8 cellular contexts compared by ENCODE assay signal in genomic region chr7:26201261-26202018, GRCh38. TPM values are rescaled to one million over a fixed set of nuclear protein-coding genes. Genes with fewer than 3 reads are reported as not detected.
DNase-seq lines count a peak whose midpoint lies in the region; TF ChIP-seq lines count a peak whose summit lies in the region.

TSS of gene CBX3 (plus strand) at chr7:26201745. CDS start at chr7:26202999, 1,254 bp downstream.

- H3K9me3 Mint-ChIP-seq in activated naive CD4-positive, alpha-beta T cell treated with anti-CD3 and anti-CD28 coated beads for 36 hours: no peaks in the 10 kb centered on the region

- peak within 1 kb of the TSS; percentile 100 for H3K27ac Mint-ChIP-seq in activated naive CD4-positive, alpha-beta T cell treated with anti-CD3 and anti-CD28 coated beads for 36 hours

- peak within 1 kb of the TSS; percentile 89 for H3K4me3 ChIP-seq in GM08714 (ENCODE audit: low read length)
- peak within 1 kb of the TSS; percentile 87 for H3K4me3 ChIP-seq in HFF-Myc (replicated peaks; ENCODE audit: low read depth, low read length)
- H3K4me3 ChIP-seq in SK-N-MC: peak within 1 kb of the TSS; percentile 99

- CTCF ChIA-PET in activated naive CD4-positive, alpha-beta T cell treated with anti-CD3 and anti-CD28 coated beads for 36 hours (lab: Charles Lee): interaction anchor here (0.8 to 1.3 kb wide), 3 partner anchors 49 to 164 kb away, joined by 3 read pairs; partner anchors contain the start of gene NFE2L3

- peaks cover 38% of the 10 kb centered on the region for H3K4me1 Mint-ChIP-seq in activated naive CD4-positive, alpha-beta T cell treated with anti-CD3 and anti-CD28 coated beads for 36 hours (ENCODE audit: low read depth)

- H3K36me3 ChIP-seq in SK-N-MC (ENCODE audit: insufficient read depth, low read length): peaks cover 73% of the 10 kb centered on the region

- peak within 1 kb of the TSS; percentile 100 for H3K4me3 Mint-ChIP-seq in activated naive CD4-positive, alpha-beta T cell treated with anti-CD3 and anti-CD28 coated beads for 36 hours

- no peak for TF ChIP-seq CTCF in HFF-Myc (IDR thresholded peaks at IDR 0.05; ENCODE audit: low read depth, low read length, missing control alignments)

- H3K9ac ChIP-seq in SK-N-MC (ENCODE audit: insufficient read length): peak within 1 kb of the TSS; percentile 100

- DNase-seq in HFF-Myc (ENCODE audit: extremely low read depth, low read depth) (no peak), NAMALWA (ENCODE audit: low spot score) (peak; percentile 97), SK-N-MC (ENCODE audit: low read depth, low spot score) (no peak), germinal center (ENCODE audit: low spot score) (peak; percentile 88), nucleus accumbens (lab: John Stamatoyannopoulos, UW) (peak in 54 of 56 donors; percentile 41 to 96 (median 84)), superior temporal gyrus (ENCODE audit: extremely low spot score) (peak; percentile 83)
- peak; percentile 96 for DNase-seq in activated naive CD4-positive, alpha-beta T cell treated with anti-CD3 and anti-CD28 coated beads for 36 hours

- H3K9me3 ChIP-seq in SK-N-MC (ENCODE audit: low read depth, low read length): no peaks in the 10 kb centered on the region

- peaks cover 75% of the 10 kb centered on the region for H3K36me3 Mint-ChIP-seq in activated naive CD4-positive, alpha-beta T cell treated with anti-CD3 and anti-CD28 coated beads for 36 hours (ENCODE audit: low read depth)

- H3K27me3 Mint-ChIP-seq in activated naive CD4-positive, alpha-beta T cell treated with anti-CD3 and anti-CD28 coated beads for 36 hours (ENCODE audit: low read depth): no peaks in the 10 kb centered on the region

- peak within 1 kb of the TSS; percentile 100 for H3K27ac ChIP-seq in SK-N-MC

- intact Hi-C loops in activated naive CD4-positive, alpha-beta T cell treated with anti-CD3 and anti-CD28 coated beads for 36 hours (cut with micrococcal nuclease): loop anchor here (1.0 to 5.0 kb wide), 8 partner anchors 45 to 1539 kb away; partner anchors contain the start of genes CYCS, HIBADH and TAX1BP1

RNA-seq across cellular contexts. Expression of gene CBX3, which starts in this region (rescaled TPM):
- 100 to 1,000 TPM; 260 to 273 TPM for total RNA-seq in activated naive CD4-positive, alpha-beta T cell treated with anti-CD3 and anti-CD28 coated beads for 36 hours

Comparison
In these comparisons a context has a peak if more than half of its experiments do, and no peak if none do; other contexts are left out.
1. DNase-seq: peak in NAMALWA (single experiment), activated naive CD4-positive, alpha-beta T cell treated with anti-CD3 and anti-CD28 coated beads for 36 hours (single experiment), germinal center (single experiment), nucleus accumbens (54 of 56) and superior temporal gyrus (single experiment); none in HFF-Myc (single experiment) and SK-N-MC (single experiment).
2. Peak in every context shown above with its lines, with median percentiles within 50 percentile points of each other: H3K4me3 ChIP-seq.